Comparison of ENCODE assay signal across 2 cellular contexts in the genomic region with DNA sequence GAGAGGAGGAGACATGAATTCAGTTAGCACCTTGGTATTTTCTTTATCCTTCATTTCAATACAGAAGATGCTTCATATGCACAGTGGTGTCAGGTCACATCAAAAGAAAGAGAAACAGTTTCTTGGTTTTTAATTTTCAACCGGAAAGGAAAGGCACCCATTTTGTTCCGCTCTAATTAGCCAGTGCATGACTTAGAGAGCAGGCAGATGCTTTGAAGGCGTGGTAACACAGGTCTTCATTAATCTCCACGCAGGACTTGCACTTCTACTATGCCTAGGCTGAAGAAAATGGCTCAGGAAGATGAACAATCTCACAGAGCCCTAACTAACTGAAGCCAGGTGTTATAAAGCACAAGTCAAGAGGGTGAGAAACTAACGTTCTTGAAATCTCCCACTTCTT.
TF ChIP-seq lines count a peak whose summit lies in the region.

No MANE protein-coding gene starts in this region.

TF ChIP-seq in SK-N-SH, 30 proteins besides CTCF, POLR2A, EP300 and RAD21 (continued from another document):
- TF ChIP-seq, protein P1, sequence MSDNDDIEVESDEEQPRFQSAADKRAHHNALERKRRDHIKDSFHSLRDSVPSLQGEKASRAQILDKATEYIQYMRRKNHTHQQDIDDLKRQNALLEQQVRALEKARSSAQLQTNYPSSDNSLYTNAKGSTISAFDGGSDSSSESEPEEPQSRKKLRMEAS (IDR thresholded peaks at IDR 0.05; ENCODE audit: low read depth): no peak
- no peak for TF ChIP-seq SIN3A (IDR thresholded peaks at IDR 0.05; ENCODE audit: borderline replicate concordance, low read depth, low read length)
- TF ChIP-seq CHD2 (IDR thresholded peaks at IDR 0.05; ENCODE audit: low read length, partially characterized antibody): no peak
- no peak for TF ChIP-seq MXI1 (IDR thresholded peaks at IDR 0.05; ENCODE audit: low read depth, low read length)
- TF ChIP-seq RXRA (IDR thresholded peaks at IDR 0.05; ENCODE audit: borderline replicate concordance, low read depth): no peak
- TF ChIP-seq, protein P2, sequence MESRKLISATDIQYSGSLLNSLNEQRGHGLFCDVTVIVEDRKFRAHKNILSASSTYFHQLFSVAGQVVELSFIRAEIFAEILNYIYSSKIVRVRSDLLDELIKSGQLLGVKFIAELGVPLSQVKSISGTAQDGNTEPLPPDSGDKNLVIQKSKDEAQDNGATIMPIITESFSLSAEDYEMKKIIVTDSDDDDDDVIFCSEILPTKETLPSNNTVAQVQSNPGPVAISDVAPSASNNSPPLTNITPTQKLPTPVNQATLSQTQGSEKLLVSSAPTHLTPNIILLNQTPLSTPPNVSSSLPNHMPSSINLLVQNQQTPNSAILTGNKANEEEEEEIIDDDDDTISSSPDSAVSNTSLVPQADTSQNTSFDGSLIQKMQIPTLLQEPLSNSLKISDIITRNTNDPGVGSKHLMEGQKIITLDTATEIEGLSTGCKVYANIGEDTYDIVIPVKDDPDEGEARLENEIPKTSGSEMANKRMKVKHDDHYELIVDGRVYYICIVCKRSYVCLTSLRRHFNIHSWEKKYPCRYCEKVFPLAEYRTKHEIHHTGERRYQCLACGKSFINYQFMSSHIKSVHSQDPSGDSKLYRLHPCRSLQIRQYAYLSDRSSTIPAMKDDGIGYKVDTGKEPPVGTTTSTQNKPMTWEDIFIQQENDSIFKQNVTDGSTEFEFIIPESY (IDR thresholded peaks at IDR 0.05; ENCODE audit: borderline replicate concordance, low read depth): no peak
- no peak for TF ChIP-seq EZH2phosphoT487 (IDR thresholded peaks at IDR 0.05; ENCODE audit: borderline replicate concordance, low read depth)
- no peak for TF ChIP-seq NFIC (IDR thresholded peaks at IDR 0.05; ENCODE audit: borderline replicate concordance)
- TF ChIP-seq, protein P3, sequence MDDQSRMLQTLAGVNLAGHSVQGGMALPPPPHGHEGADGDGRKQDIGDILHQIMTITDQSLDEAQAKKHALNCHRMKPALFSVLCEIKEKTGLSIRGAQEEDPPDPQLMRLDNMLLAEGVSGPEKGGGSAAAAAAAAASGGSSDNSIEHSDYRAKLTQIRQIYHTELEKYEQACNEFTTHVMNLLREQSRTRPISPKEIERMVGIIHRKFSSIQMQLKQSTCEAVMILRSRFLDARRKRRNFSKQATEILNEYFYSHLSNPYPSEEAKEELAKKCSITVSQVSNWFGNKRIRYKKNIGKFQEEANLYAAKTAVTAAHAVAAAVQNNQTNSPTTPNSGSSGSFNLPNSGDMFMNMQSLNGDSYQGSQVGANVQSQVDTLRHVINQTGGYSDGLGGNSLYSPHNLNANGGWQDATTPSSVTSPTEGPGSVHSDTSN (IDR thresholded peaks at IDR 0.05): no peak
- TF ChIP-seq RFX5 (IDR thresholded peaks at IDR 0.05; ENCODE audit: low read length): no peak
- TF ChIP-seq, protein P4, sequence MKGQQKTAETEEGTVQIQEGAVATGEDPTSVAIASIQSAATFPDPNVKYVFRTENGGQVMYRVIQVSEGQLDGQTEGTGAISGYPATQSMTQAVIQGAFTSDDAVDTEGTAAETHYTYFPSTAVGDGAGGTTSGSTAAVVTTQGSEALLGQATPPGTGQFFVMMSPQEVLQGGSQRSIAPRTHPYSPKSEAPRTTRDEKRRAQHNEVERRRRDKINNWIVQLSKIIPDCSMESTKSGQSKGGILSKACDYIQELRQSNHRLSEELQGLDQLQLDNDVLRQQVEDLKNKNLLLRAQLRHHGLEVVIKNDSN (IDR thresholded peaks at IDR 0.05; ENCODE audit: borderline replicate concordance, low read depth): no peak
- no peak for TF ChIP-seq YY1 (IDR thresholded peaks at IDR 0.05; ENCODE audit: low read depth)
TF ChIP-seq in SK-N-SH: peak in this region for 0.

TF ChIP-seq in HepG2, 621 proteins besides CTCF, POLR2A, EP300 and RAD21 (continued from another document):
- TF ChIP-seq, protein P5, sequence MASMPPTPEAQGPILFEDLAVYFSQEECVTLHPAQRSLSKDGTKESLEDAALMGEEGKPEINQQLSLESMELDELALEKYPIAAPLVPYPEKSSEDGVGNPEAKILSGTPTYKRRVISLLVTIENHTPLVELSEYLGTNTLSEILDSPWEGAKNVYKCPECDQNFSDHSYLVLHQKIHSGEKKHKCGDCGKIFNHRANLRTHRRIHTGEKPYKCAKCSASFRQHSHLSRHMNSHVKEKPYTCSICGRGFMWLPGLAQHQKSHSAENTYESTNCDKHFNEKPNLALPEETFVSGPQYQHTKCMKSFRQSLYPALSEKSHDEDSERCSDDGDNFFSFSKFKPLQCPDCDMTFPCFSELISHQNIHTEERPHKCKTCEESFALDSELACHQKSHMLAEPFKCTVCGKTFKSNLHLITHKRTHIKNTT (CRISPR knock-in tag; IDR thresholded peaks at IDR 0.05): no peak
- TF ChIP-seq ZMAT3 (CRISPR knock-in tag; conservative IDR thresholded peaks at IDR 0.05) (no peak), HDAC1 (CRISPR knock-in tag; IDR thresholded peaks at IDR 0.05) (no peak), NKX3-1 (CRISPR knock-in tag; IDR thresholded peaks at IDR 0.05) (no peak), NFKB2 (CRISPR knock-in tag; IDR thresholded peaks at IDR 0.05; ENCODE audit: borderline replicate concordance) (no peak), MAFK (conservative IDR thresholded peaks at IDR 0.05 in 1 of 2, IDR thresholded peaks at IDR 0.05 in 1 of 2; ENCODE audit: low read length in 2 of 2) (no peak), ZNF816 (CRISPR knock-in tag; IDR thresholded peaks at IDR 0.05; ENCODE audit: borderline replicate concordance) (no peak)
- TF ChIP-seq, protein P6, sequence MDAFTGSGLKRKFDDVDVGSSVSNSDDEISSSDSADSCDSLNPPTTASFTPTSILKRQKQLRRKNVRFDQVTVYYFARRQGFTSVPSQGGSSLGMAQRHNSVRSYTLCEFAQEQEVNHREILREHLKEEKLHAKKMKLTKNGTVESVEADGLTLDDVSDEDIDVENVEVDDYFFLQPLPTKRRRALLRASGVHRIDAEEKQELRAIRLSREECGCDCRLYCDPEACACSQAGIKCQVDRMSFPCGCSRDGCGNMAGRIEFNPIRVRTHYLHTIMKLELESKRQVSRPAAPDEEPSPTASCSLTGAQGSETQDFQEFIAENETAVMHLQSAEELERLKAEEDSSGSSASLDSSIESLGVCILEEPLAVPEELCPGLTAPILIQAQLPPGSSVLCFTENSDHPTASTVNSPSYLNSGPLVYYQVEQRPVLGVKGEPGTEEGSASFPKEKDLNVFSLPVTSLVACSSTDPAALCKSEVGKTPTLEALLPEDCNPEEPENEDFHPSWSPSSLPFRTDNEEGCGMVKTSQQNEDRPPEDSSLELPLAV (CRISPR knock-in tag; conservative IDR thresholded peaks at IDR 0.05; ENCODE audit: low read depth): no peak
- TF ChIP-seq, protein P7, sequence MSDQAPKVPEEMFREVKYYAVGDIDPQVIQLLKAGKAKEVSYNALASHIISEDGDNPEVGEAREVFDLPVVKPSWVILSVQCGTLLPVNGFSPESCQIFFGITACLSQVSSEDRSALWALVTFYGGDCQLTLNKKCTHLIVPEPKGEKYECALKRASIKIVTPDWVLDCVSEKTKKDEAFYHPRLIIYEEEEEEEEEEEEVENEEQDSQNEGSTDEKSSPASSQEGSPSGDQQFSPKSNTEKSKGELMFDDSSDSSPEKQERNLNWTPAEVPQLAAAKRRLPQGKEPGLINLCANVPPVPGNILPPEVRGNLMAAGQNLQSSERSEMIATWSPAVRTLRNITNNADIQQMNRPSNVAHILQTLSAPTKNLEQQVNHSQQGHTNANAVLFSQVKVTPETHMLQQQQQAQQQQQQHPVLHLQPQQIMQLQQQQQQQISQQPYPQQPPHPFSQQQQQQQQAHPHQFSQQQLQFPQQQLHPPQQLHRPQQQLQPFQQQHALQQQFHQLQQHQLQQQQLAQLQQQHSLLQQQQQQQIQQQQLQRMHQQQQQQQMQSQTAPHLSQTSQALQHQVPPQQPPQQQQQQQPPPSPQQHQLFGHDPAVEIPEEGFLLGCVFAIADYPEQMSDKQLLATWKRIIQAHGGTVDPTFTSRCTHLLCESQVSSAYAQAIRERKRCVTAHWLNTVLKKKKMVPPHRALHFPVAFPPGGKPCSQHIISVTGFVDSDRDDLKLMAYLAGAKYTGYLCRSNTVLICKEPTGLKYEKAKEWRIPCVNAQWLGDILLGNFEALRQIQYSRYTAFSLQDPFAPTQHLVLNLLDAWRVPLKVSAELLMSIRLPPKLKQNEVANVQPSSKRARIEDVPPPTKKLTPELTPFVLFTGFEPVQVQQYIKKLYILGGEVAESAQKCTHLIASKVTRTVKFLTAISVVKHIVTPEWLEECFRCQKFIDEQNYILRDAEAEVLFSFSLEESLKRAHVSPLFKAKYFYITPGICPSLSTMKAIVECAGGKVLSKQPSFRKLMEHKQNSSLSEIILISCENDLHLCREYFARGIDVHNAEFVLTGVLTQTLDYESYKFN (CRISPR knock-in tag; conservative IDR thresholded peaks at IDR 0.05): no peak
- TF ChIP-seq, protein P8, sequence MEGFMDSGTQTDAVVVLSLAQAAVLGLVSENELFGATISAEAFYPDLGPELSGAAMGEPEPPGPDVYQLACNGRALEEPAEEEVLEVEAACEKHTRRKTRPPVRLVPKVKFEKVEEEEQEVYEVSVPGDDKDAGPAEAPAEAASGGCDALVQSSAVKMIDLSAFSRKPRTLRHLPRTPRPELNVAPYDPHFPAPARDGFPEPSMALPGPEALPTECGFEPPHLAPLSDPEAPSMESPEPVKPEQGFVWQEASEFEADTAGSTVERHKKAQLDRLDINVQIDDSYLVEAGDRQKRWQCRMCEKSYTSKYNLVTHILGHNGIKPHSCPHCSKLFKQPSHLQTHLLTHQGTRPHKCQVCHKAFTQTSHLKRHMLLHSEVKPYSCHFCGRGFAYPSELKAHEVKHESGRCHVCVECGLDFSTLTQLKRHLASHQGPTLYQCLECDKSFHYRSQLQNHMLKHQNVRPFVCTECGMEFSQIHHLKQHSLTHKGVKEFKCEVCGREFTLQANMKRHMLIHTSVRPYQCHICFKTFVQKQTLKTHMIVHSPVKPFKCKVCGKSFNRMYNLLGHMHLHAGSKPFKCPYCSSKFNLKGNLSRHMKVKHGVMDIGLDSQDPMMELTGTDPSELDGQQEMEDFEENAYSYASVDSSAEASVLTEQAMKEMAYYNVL (CRISPR knock-in tag; IDR thresholded peaks at IDR 0.05; ENCODE audit: borderline replicate concordance): no peak
- TF ChIP-seq, protein P9, sequence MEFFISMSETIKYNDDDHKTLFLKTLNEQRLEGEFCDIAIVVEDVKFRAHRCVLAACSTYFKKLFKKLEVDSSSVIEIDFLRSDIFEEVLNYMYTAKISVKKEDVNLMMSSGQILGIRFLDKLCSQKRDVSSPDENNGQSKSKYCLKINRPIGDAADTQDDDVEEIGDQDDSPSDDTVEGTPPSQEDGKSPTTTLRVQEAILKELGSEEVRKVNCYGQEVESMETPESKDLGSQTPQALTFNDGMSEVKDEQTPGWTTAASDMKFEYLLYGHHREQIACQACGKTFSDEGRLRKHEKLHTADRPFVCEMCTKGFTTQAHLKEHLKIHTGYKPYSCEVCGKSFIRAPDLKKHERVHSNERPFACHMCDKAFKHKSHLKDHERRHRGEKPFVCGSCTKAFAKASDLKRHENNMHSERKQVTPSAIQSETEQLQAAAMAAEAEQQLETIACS (CRISPR knock-in tag; IDR thresholded peaks at IDR 0.05): no peak
- TF ChIP-seq, protein P10, sequence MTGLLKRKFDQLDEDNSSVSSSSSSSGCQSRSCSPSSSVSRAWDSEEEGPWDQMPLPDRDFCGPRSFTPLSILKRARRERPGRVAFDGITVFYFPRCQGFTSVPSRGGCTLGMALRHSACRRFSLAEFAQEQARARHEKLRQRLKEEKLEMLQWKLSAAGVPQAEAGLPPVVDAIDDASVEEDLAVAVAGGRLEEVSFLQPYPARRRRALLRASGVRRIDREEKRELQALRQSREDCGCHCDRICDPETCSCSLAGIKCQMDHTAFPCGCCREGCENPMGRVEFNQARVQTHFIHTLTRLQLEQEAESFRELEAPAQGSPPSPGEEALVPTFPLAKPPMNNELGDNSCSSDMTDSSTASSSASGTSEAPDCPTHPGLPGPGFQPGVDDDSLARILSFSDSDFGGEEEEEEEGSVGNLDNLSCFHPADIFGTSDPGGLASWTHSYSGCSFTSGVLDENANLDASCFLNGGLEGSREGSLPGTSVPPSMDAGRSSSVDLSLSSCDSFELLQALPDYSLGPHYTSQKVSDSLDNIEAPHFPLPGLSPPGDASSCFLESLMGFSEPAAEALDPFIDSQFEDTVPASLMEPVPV (CRISPR knock-in tag; IDR thresholded peaks at IDR 0.05): no peak
